ENCODE assay signal across 26 cellular contexts in the genomic region with DNA sequence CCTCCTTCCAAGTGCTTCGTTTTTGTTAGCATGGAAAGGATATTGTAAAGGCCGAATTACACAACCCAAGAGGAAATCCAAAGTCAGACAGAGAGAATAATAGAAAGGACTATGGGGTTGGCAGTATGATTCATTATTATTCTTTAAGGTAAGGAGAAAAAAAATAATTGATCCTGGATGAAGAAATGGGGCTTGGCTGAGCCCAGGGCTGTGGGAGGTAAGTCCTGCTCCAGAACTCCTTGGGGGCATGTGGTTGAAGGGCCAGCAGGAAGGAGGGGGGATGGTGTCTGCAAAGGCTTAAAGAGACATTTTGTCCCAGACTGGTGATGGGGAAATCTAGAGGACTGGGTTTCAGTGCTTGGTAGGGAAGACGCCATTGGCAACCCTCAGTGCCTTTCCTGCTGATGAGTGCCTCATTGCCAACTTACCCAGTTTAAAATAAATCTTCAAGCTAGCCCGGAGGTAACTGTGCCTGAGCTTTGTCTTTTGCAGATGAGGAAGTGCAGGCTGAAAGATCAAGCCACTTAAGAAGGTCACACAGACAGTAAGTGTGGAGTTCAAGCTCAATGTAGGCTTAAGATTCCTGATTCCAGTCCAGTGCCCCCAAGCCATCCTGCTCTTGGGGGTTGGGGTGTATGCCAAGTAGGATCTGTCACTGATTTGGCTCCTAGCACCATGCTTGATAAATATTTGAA. TPM values are rescaled to one million over a fixed set of nuclear protein-coding genes. Genes with fewer than 3 reads are reported as not detected.
DNase-seq lines count a peak whose midpoint lies in the region; ATAC-seq and TF ChIP-seq lines count a peak whose summit lies in the region.
"Had no signal": no experiment of that assay in that cellular context is flagged by ENCODE, and none has a peak within 500 bp of the region (broad histone marks: within the 10 kb centered on the region; RNA-seq: fewer than 3 reads in every experiment).

No MANE protein-coding gene starts in this region.

- intact Hi-C loops in Panc1 (cut with micrococcal nuclease; ENCODE audit: unreplicated experiment) = no loop called here
- intact Hi-C loops in activated T-helper 1 cell treated with anti-CD3 and anti-CD28 coated beads, Interleukin-12 subunit alpha, Interleukin-12 subunit beta, Interleukin-2, Interleukin-4 antibody, amounts not matched to agents 30 ng/mL and 10 ng/mL and 1 ng/mL, durations not matched to agents 14 hours and 24 hours and 36 hours (cut with micrococcal nuclease) = no loop called here
- intact Hi-C loops in cardiac septum (cut with DNase I) = no loop called here

- DNase-seq in EL (peak; percentile 8), Panc1 (ENCODE audit: low read depth, low spot score) (no peak), cardiac fibroblast (ENCODE audit: low read depth in 2 of 2) (peak; percentile 18 to 63), glomerular endothelial cell (ENCODE audit: extremely low read depth, low read depth, low spot score) (peak; percentile 10), anterior cingulate cortex (lab: John Stamatoyannopoulos, UW) (no peak), cardiac septum (ENCODE audit: low spot score) (no peak)
- DNase-seq in activated T-helper 1 cell treated with anti-CD3 and anti-CD28 coated beads, Interleukin-12 subunit alpha, Interleukin-12 subunit beta, Interleukin-2, Interleukin-4 antibody, amounts not matched to agents 30 ng/mL and 10 ng/mL and 1 ng/mL, durations not matched to agents 14 hours and 24 hours and 36 hours (ENCODE audit: low spot score) = no peak
- DNase-seq: activated CD4-positive, CD25-positive, alpha-beta regulatory T cell treated with anti-CD3 and anti-CD28 coated beads, Interleukin-2, amount 50 U/mL, for 72 hours; activated CD8-positive, alpha-beta memory T cell treated with anti-CD3 and anti-CD28 coated beads for 24 hours; activated T-cell treated with anti-CD3 and anti-CD28 coated beads, Interleukin-2, amount 50 U/mL, for 48 hours; CD4-positive, alpha-beta T cell; colonic mucosa; GDM1; left ventricle myocardium inferior; MV-4-11; NCI-H1694 treated with DMSO at 0.1 percent for 48 hours; NCI-H2171 treated with DMSO at 0.1 percent for 48 hours; NCI-H526 had no signal

- no peaks in the 10 kb centered on the region for H3K9me3 ChIP-seq in Panc1 (ENCODE audit: control insufficient read depth, insufficient read depth, low read depth, low read length)
- H3K9me3 ChIP-seq: colonic mucosa, HAP-1, left ventricle myocardium inferior had no signal

- peak overlapping the region; percentile 58; the same call in 1 of the 2 replicates for H3K27ac ChIP-seq in Panc1 (ENCODE audit: low read length)
- H3K27ac ChIP-seq: colonic mucosa, foreskin keratinocyte, hepatocyte, left ventricle myocardium inferior had no signal

- BruUV-seq in Panc1 (replicated peaks; lab: Mats Ljungman, UMichigan) = no TSS peak

- no peak overlapping the region for H3K27ac Mint-ChIP-seq in activated T-helper 1 cell treated with anti-CD3 and anti-CD28 coated beads, Interleukin-12 subunit alpha, Interleukin-12 subunit beta, Interleukin-2, Interleukin-4 antibody, amounts not matched to agents 30 ng/mL and 10 ng/mL and 1 ng/mL, durations not matched to agents 14 hours and 24 hours and 36 hours
- H3K27ac Mint-ChIP-seq: activated naive CD4-positive, alpha-beta T cell treated with anti-CD3 and anti-CD28 coated beads, Interleukin-2, amount 50 U/mL, for 24 hours; CD4-positive, alpha-beta T cell had no signal

- no peaks in the 10 kb centered on the region for H3K36me3 ChIP-seq in Panc1 (ENCODE audit: control insufficient read depth, insufficient read depth, low read length)
- H3K36me3 ChIP-seq: colonic mucosa, HAP-1, left ventricle myocardium inferior had no signal

- H3K27me3 ChIP-seq in Panc1 (ENCODE audit: control insufficient read depth, insufficient read depth, low read length) = no peaks in the 10 kb centered on the region
- H3K27me3 ChIP-seq: colonic mucosa, hepatocyte had no signal

- POLR2A ChIA-PET in Panc1 (lab: Charles Lee) = no interaction called here

- peaks cover 5% of the 10 kb centered on the region; the same call in 1 of the 2 replicates for H3K4me1 ChIP-seq in Panc1 (ENCODE audit: control insufficient read depth, insufficient read depth, low read length)
- H3K4me1 ChIP-seq: colonic mucosa, foreskin keratinocyte, HAP-1, left ventricle myocardium inferior had no signal

- ATAC-seq in Panc1 = no peak
- no peak for ATAC-seq in HG03135 (IDR thresholded peaks at IDR 0.05; ENCODE audit: unreplicated experiment)
- ATAC-seq: foreskin keratinocyte had no signal

- TF ChIP-seq CTCF in Panc1 (IDR thresholded peaks at IDR 0.05) = no peak
- TF ChIP-seq CTCF in cardiac fibroblast (IDR thresholded peaks at IDR 0.05; ENCODE audit: low read depth, low read length) = no peak

- H3K4me3 Mint-ChIP-seq in activated T-helper 1 cell treated with anti-CD3 and anti-CD28 coated beads, Interleukin-12 subunit alpha, Interleukin-12 subunit beta, Interleukin-2, Interleukin-4 antibody, amounts not matched to agents 30 ng/mL and 10 ng/mL and 1 ng/mL, durations not matched to agents 14 hours and 24 hours and 36 hours = no peak overlapping the region
- H3K4me3 Mint-ChIP-seq: activated naive CD4-positive, alpha-beta T cell treated with anti-CD3 and anti-CD28 coated beads, Interleukin-2, amount 50 U/mL, for 24 hours; CD4-positive, alpha-beta T cell; neural crest cell had no signal

- in situ Hi-C loops in Panc1 (cut with HindIII; ENCODE audit: low pct_unique_long_range_greater_than_20kb, low sequenced_read_pairs) = no loop called here

- CTCF ChIA-PET in Panc1 (lab: Charles Lee) = no interaction called here

- H3K4me3 ChIP-seq in Panc1 (ENCODE audit: low read depth in 2 of 2, low read length in 2 of 2) = no peak overlapping the region
- H3K4me3 ChIP-seq in cardiac fibroblast (replicated peaks in 1 of 2; ENCODE audit: low read depth in 2 of 2, low read length in 2 of 2) = no peak overlapping the region
- H3K4me3 ChIP-seq: colonic mucosa, HAP-1, hepatocyte, left ventricle myocardium inferior had no signal

- no peaks in the 10 kb centered on the region for H3K36me3 Mint-ChIP-seq in activated T-helper 1 cell treated with anti-CD3 and anti-CD28 coated beads, Interleukin-12 subunit alpha, Interleukin-12 subunit beta, Interleukin-2, Interleukin-4 antibody, amounts not matched to agents 30 ng/mL and 10 ng/mL and 1 ng/mL, durations not matched to agents 14 hours and 24 hours and 36 hours (ENCODE audit: low read depth)
- H3K36me3 Mint-ChIP-seq: activated naive CD4-positive, alpha-beta T cell treated with anti-CD3 and anti-CD28 coated beads, Interleukin-2, amount 50 U/mL, for 24 hours had no signal

- H3K4me1 Mint-ChIP-seq in activated T-helper 1 cell treated with anti-CD3 and anti-CD28 coated beads, Interleukin-12 subunit alpha, Interleukin-12 subunit beta, Interleukin-2, Interleukin-4 antibody, amounts not matched to agents 30 ng/mL and 10 ng/mL and 1 ng/mL, durations not matched to agents 14 hours and 24 hours and 36 hours (ENCODE audit: low read depth) = no peaks in the 10 kb centered on the region
- H3K4me1 Mint-ChIP-seq: activated naive CD4-positive, alpha-beta T cell treated with anti-CD3 and anti-CD28 coated beads, Interleukin-2, amount 50 U/mL, for 24 hours had no signal

- no peaks in the 10 kb centered on the region for H3K9me3 Mint-ChIP-seq in activated T-helper 1 cell treated with anti-CD3 and anti-CD28 coated beads, Interleukin-12 subunit alpha, Interleukin-12 subunit beta, Interleukin-2, Interleukin-4 antibody, amounts not matched to agents 30 ng/mL and 10 ng/mL and 1 ng/mL, durations not matched to agents 14 hours and 24 hours and 36 hours
- H3K9me3 Mint-ChIP-seq: activated naive CD4-positive, alpha-beta T cell treated with anti-CD3 and anti-CD28 coated beads, Interleukin-2, amount 50 U/mL, for 24 hours; CD4-positive, alpha-beta T cell had no signal

- H3K27me3 Mint-ChIP-seq in activated T-helper 1 cell treated with anti-CD3 and anti-CD28 coated beads, Interleukin-12 subunit alpha, Interleukin-12 subunit beta, Interleukin-2, Interleukin-4 antibody, amounts not matched to agents 30 ng/mL and 10 ng/mL and 1 ng/mL, durations not matched to agents 14 hours and 24 hours and 36 hours (ENCODE audit: insufficient read depth) = peaks cover 19% of the 10 kb centered on the region

RNA-seq across cellular contexts. Expression of a gene that starts 30.2 kb away (rescaled TPM):
- total RNA-seq in Panc1 (2021; ENCODE audit: unreplicated experiment) (0.44 TPM), glomerular endothelial cell (not detected in 2 replicates), cardiac septum (not detected)
- polyA plus RNA-seq in Panc1 (2012; ENCODE audit: insufficient read length) = 0.47 TPM
- total RNA-seq in activated T-helper 1 cell treated with anti-CD3 and anti-CD28 coated beads, Interleukin-12 subunit alpha, Interleukin-12 subunit beta, Interleukin-2, Interleukin-4 antibody, amounts not matched to agents 30 ng/mL and 10 ng/mL and 1 ng/mL, durations not matched to agents 14 hours and 24 hours and 36 hours = not detected in 2 replicates
- total RNA-seq: foreskin keratinocyte, hepatocyte, left ventricle myocardium inferior, neural crest cell, posterior vena cava, temporal lobe had no signal
- polyA plus RNA-seq: foreskin keratinocyte, hepatocyte had no signal

Comparison
In these comparisons a context has a peak if more than half of its experiments do, and no peak if none do; other contexts are left out.
1. DNase-seq: peak in EL (single experiment), cardiac fibroblast (2 of 2) and glomerular endothelial cell (single experiment); none in Panc1 (single experiment), anterior cingulate cortex (0 of 58), activated T-helper 1 cell treated with anti-CD3 and anti-CD28 coated beads, Interleukin-12 subunit alpha, Interleukin-12 subunit beta, Interleukin-2, Interleukin-4 antibody, amounts not matched to agents 30 ng/mL and 10 ng/mL and 1 ng/mL, durations not matched to agents 14 hours and 24 hours and 36 hours (single experiment) and cardiac septum (single experiment).